ENCODE assay signal across 15 cellular contexts in the genomic region with DNA sequence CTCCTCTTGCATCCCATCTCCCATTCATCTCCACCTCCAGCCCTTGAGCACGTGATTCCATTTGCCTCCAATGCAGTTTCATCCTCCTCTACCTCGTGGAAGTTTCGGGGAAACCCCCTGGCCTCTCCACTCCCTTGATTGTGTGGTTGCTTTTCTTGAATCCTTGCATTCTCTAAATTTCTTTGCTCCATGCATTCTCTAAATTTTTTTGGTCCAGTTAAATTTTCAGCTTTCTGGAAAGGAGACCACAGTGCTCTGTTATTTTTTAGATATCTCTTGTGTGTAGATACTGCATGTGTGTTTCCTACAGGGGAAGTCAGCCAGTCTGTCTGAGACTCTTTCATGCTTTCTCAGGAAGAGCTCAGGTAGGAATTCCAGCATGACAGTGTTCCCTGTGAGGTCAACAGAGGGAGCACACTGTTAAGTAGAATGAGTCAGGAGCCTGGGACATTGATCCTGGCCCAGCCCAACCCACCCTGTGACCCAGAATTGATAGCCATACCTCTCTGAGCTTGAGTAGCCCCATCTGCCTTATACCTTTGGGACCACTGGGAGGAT. TPM values are rescaled to one million over a fixed set of nuclear protein-coding genes. Genes with fewer than 3 reads are reported as not detected.
DNase-seq lines count a peak whose midpoint lies in the region; ATAC-seq and TF ChIP-seq lines count a peak whose summit lies in the region.
"Had no signal": no experiment of that assay in that cellular context is flagged by ENCODE, and none has a peak within 500 bp of the region (broad histone marks: within the 10 kb centered on the region; RNA-seq: fewer than 3 reads in every experiment).

No MANE protein-coding gene starts in this region.

- H3K9me3 Mint-ChIP-seq in GM23338, result peaks cover 15% of the 10 kb centered on the region

- H3K27me3 ChIP-seq in GM23338 (ENCODE audit: insufficient read depth) (no peaks in the 10 kb centered on the region), brain microvascular endothelial cell (replicated peaks) (no peaks in the 10 kb centered on the region)
- H3K27me3 ChIP-seq: MG63 had no signal

- no peak for TF ChIP-seq CTCF in GM23338 (conservative IDR thresholded peaks at IDR 0.05; ENCODE audit: low read depth in 2 of 2)
- no peak for TF ChIP-seq CTCF in brain microvascular endothelial cell (IDR thresholded peaks at IDR 0.05; ENCODE audit: low read depth, low read length, missing control alignments)
- TF ChIP-seq CTCF in omental fat pad (IDR thresholded peaks at IDR 0.05), result no peak

- no peaks in the 10 kb centered on the region for H3F3A ChIP-seq in GM23338 (replicated peaks; ENCODE audit: low read depth)

- no peaks in the 10 kb centered on the region; the same call in 1 of the 2 replicates for H3K36me3 ChIP-seq in GM23338 (ENCODE audit: insufficient read depth)
- H3K36me3 ChIP-seq in brain microvascular endothelial cell (replicated peaks), result peaks cover 13% of the 10 kb centered on the region

- H3K4me1 ChIP-seq in GM23338 (ENCODE audit: insufficient read depth), result no peaks in the 10 kb centered on the region

- H3K4me3 ChIP-seq in GM23338 (no peak overlapping the region), brain microvascular endothelial cell (ENCODE audit: low read depth, low read length) (no peak overlapping the region)
- H3K4me3 ChIP-seq: MG63, PC-9 had no signal

- no peak overlapping the region for H3K27ac ChIP-seq in GM23338 (ENCODE audit: low read depth)
- H3K27ac ChIP-seq in brain microvascular endothelial cell, result no peak overlapping the region
- H3K27ac ChIP-seq: KMS-11, PC-9 had no signal

- peaks cover 1% of the 10 kb centered on the region for H3K27me3 Mint-ChIP-seq in GM23338 (ENCODE audit: insufficient read depth, low read depth, poor library complexity)

- no peaks in the 10 kb centered on the region for H4K20me1 ChIP-seq in GM23338 (replicated peaks; ENCODE audit: insufficient read depth)

- ATAC-seq in GM23338 (peak; percentile 72), omental fat pad (ENCODE audit: low FRiP score) (no peak)
- ATAC-seq: CD8-positive, alpha-beta T cell had no signal

- H3K27ac Mint-ChIP-seq in GM23338, result no peak overlapping the region
- H3K27ac Mint-ChIP-seq: CD8-positive, alpha-beta T cell had no signal

- no peaks in the 10 kb centered on the region for H3K9me2 ChIP-seq in GM23338 (ENCODE audit: insufficient read depth)

- H3K36me3 Mint-ChIP-seq in GM23338 (ENCODE audit: low read depth), result peaks cover 61% of the 10 kb centered on the region

- H2AFZ ChIP-seq in GM23338, result no peak overlapping the region
- H2AFZ ChIP-seq: PC-9 had no signal

- in situ Hi-C loops in brain microvascular endothelial cell (cut with HindIII; ENCODE audit: low pct_ligation_motif_present, low sequenced_read_pairs), result no loop called here

- H3K4me3 Mint-ChIP-seq in GM23338, result no peak overlapping the region
- H3K4me3 Mint-ChIP-seq: CD8-positive, alpha-beta T cell had no signal

- DNase-seq in GM23338 (ENCODE audit: low spot score), result peak; percentile 28
- peak; percentile 7 for DNase-seq in amniotic epithelial cell (ENCODE audit: low read depth)
- DNase-seq in kidney tubule cell (ENCODE audit: low spot score), result peak; percentile 35
- DNase-seq in renal cortical epithelial cell (ENCODE audit: low read depth), result peak; percentile 11
- DNase-seq in brain microvascular endothelial cell, result no peak
- no peak for DNase-seq in omental fat pad (ENCODE audit: low spot score)
- no peak for DNase-seq in NCI-H1436 (lab: John Stamatoyannopoulos, UW)
- DNase-seq: MG63, NCI-H1092 treated with DMSO at 0.1 percent for 48 hours, NCI-H1694 treated with DMSO at 0.1 percent for 48 hours, NCI-H446, NCI-H774, PC-9 had no signal

- H3K79me2 ChIP-seq in GM23338 (replicated peaks; ENCODE audit: insufficient read depth), result no peaks in the 10 kb centered on the region

- H3K4me1 Mint-ChIP-seq in GM23338, result peaks cover 6% of the 10 kb centered on the region

- H3K4me2 ChIP-seq in GM23338, result no peak overlapping the region
- H3K4me2 ChIP-seq: KMS-11, PC-9 had no signal

TF ChIP-seq in GM23338, 12 proteins besides CTCF, POLR2A, EP300 and RAD21 (continues in another document):
- TF ChIP-seq STAT1 (IDR thresholded peaks at IDR 0.05; ENCODE audit: unreplicated experiment) (no peak), ZNF331 (CRISPR knock-in tag; IDR thresholded peaks at IDR 0.05; ENCODE audit: low read depth) (no peak)
- TF ChIP-seq, protein P1, sequence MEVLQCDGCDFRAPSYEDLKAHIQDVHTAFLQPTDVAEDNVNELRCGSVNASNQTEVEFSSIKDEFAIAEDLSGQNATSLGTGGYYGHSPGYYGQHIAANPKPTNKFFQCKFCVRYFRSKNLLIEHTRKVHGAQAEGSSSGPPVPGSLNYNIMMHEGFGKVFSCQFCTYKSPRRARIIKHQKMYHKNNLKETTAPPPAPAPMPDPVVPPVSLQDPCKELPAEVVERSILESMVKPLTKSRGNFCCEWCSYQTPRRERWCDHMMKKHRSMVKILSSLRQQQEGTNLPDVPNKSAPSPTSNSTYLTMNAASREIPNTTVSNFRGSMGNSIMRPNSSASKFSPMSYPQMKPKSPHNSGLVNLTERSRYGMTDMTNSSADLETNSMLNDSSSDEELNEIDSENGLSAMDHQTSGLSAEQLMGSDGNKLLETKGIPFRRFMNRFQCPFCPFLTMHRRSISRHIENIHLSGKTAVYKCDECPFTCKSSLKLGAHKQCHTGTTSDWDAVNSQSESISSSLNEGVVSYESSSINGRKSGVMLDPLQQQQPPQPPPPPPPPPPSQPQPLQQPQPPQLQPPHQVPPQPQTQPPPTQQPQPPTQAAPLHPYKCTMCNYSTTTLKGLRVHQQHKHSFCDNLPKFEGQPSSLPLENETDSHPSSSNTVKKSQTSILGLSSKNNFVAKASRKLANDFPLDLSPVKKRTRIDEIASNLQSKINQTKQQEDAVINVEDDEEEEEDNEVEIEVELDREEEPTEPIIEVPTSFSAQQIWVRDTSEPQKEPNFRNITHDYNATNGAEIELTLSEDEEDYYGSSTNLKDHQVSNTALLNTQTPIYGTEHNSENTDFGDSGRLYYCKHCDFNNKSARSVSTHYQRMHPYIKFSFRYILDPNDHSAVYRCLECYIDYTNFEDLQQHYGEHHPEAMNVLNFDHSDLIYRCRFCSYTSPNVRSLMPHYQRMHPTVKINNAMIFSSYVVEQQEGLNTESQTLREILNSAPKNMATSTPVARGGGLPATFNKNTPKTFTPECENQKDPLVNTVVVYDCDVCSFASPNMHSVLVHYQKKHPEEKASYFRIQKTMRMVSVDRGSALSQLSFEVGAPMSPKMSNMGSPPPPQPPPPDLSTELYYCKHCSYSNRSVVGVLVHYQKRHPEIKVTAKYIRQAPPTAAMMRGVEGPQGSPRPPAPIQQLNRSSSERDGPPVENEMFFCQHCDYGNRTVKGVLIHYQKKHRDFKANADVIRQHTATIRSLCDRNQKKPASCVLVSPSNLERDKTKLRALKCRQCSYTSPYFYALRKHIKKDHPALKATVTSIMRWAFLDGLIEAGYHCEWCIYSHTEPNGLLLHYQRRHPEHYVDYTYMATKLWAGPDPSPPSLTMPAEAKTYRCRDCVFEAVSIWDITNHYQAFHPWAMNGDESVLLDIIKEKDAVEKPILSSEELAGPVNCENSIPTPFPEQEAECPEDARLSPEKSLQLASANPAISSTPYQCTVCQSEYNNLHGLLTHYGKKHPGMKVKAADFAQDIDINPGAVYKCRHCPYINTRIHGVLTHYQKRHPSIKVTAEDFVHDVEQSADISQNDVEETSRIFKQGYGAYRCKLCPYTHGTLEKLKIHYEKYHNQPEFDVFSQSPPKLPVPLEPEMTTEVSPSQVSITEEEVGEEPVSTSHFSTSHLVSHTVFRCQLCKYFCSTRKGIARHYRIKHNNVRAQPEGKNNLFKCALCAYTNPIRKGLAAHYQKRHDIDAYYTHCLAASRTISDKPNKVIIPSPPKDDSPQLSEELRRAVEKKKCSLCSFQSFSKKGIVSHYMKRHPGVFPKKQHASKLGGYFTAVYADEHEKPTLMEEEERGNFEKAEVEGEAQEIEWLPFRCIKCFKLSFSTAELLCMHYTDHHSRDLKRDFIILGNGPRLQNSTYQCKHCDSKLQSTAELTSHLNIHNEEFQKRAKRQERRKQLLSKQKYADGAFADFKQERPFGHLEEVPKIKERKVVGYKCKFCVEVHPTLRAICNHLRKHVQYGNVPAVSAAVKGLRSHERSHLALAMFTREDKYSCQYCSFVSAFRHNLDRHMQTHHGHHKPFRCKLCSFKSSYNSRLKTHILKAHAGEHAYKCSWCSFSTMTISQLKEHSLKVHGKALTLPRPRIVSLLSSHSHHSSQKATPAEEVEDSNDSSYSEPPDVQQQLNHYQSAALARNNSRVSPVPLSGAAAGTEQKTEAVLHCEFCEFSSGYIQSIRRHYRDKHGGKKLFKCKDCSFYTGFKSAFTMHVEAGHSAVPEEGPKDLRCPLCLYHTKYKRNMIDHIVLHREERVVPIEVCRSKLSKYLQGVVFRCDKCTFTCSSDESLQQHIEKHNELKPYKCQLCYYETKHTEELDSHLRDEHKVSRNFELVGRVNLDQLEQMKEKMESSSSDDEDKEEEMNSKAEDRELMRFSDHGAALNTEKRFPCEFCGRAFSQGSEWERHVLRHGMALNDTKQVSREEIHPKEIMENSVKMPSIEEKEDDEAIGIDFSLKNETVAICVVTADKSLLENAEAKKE (CRISPR knock-in tag; IDR thresholded peaks at IDR 0.05), result no peak

RNA-seq across cellular contexts. Expression of gene AMBP, which starts 52.8 kb away (rescaled TPM):
- 1.3 and 4.0 TPM in 2 replicates for total RNA-seq in GM23338 (2014; rRNA removed; shearing (Covaris generic))
- polyA plus RNA-seq in GM23338 (2016; fragmentation: Nextera tagmentation; extraction: Ambion mirVana), result 1.6 and 2.0 TPM in 2 replicates
- total RNA-seq in renal cortical epithelial cell (3.1 and 9.4 TPM in 2 replicates), omental fat pad (not detected)
- total RNA-seq: CD8-positive, alpha-beta T cell; PC-9 had no signal

Comparison
In these comparisons a context has a peak if more than half of its experiments do, and no peak if none do; other contexts are left out.
1. DNase-seq: peak in GM23338 (single experiment), amniotic epithelial cell (single experiment), kidney tubule cell (single experiment) and renal cortical epithelial cell (single experiment); none in brain microvascular endothelial cell (single experiment), omental fat pad (single experiment) and NCI-H1436 (single experiment).